8 cellular contexts compared by ENCODE assay signal in the genomic region with DNA sequence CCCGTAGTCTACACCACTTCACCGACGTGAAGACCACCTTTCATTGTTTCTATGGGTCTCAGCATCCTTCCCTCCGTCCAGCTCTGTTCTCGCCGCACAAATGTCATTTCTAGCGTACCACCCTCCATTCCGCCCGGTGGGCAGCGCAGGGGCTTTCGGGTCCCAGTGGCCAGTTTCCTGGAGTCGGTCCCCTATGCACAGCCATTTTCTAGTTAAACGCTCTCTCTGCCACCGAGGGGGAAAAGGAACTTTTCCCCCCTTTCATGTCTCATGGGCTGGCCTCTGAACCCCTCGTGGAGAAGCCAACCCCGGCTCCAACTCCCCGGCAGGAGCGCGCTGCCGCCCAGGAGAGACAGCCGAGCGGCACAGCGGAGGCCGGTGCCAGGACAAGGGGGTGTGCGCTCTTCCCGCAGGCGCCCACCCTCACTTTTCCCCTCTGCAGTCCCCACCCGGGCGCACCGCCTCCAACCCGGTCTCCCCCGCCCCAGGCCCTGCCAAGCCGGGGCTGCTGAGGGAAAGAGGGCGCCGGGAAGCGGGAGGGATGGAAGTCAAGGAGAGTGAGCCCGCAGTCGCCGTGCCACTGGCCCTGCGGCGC. TPM values are rescaled to one million over a fixed set of nuclear protein-coding genes. Genes with fewer than 3 reads are reported as not detected.
A peak's percentile ranks its signal among the peaks of the same experiment; 100 is the strongest.
DNase-seq lines count a peak whose midpoint lies in the region; ATAC-seq, FAIRE-seq and TF ChIP-seq lines count a peak whose summit lies in the region.

No MANE protein-coding gene starts in this region.

- H3K36me3 Mint-ChIP-seq in activated T-helper 17 cell treated with anti-CD3 and anti-CD28 coated beads, Interleukin-2, amount 50 U/mL, for 72 hours (ENCODE audit: low read depth), result no peaks in the 10 kb centered on the region

- peak overlapping the region; percentile 82 for H3K4me3 Mint-ChIP-seq in activated T-helper 17 cell treated with anti-CD3 and anti-CD28 coated beads, Interleukin-2, amount 50 U/mL, for 72 hours

- TF ChIP-seq CTCF in A673 (conservative IDR thresholded peaks at IDR 0.05; ENCODE audit: low read depth, low read length), result no peak
- TF ChIP-seq CTCF in hepatocyte (IDR thresholded peaks at IDR 0.05; ENCODE audit: poor library complexity), result no peak

- H3K9me3 ChIP-seq in A673 (ENCODE audit: low read depth, low read length, poor library complexity, severe bottlenecking), result no peaks in the 10 kb centered on the region
- H3K9me3 ChIP-seq in hepatocyte (ENCODE audit: low read depth), result no peaks in the 10 kb centered on the region

- H3K36me3 ChIP-seq in A673 (ENCODE audit: insufficient read depth, low read length, poor library complexity, severe bottlenecking) (no peaks in the 10 kb centered on the region), hepatocyte (replicated peaks; ENCODE audit: insufficient read depth, low read depth) (no peaks in the 10 kb centered on the region)

- H4K20me1 ChIP-seq in hepatocyte (ENCODE audit: insufficient read depth, poor library complexity, severe bottlenecking), result no peaks in the 10 kb centered on the region

- peak overlapping the region; percentile 69 for H2AFZ ChIP-seq in hepatocyte

- intact Hi-C loops in A673 (cut with micrococcal nuclease; ENCODE audit: unreplicated experiment), result loop anchor here (1.0 to 2.0 kb wide), 3 partner anchors 237 to 305 kb away; no protein-coding TSS in a partner anchor

- H3K4me3 ChIP-seq in A673 (ENCODE audit: low read depth, low read length, poor library complexity, severe bottlenecking), result peak overlapping the region; percentile 75
- H3K4me3 ChIP-seq in hepatocyte, result peak overlapping the region; percentile 88
- peak overlapping the region; percentile 54 to 87 (median 83) for H3K4me3 ChIP-seq in skin epidermis

- peak overlapping the region; percentile 91 for H3K4me2 ChIP-seq in hepatocyte

- no peak overlapping the region for H3K27ac Mint-ChIP-seq in activated T-helper 17 cell treated with anti-CD3 and anti-CD28 coated beads, Interleukin-2, amount 50 U/mL, for 72 hours

- DNase-seq in A673 (ENCODE audit: low spot score) (peak; percentile 22), hepatocyte (ENCODE audit: low spot score) (peak; percentile 54), GM19239 (ENCODE audit: insufficient read length, low spot score) (no peak)

- H3K27ac ChIP-seq in A673 (ENCODE audit: low read depth, low read length, poor library complexity, severe bottlenecking) (peak overlapping the region; percentile 50), hepatocyte (peak overlapping the region; percentile 75), skin epidermis (peak overlapping the region; percentile 10 to 93 (median 81))

- H3K4me1 ChIP-seq in A673 (ENCODE audit: insufficient read depth, low read length, poor library complexity, severe bottlenecking) (peaks cover 21% of the 10 kb centered on the region), hepatocyte (ENCODE audit: insufficient read depth) (peaks cover 19% of the 10 kb centered on the region)

- CTCF ChIA-PET in A673 (lab: Charles Lee), result interaction anchor here (0.6 to 1.5 kb wide), 9 partner anchors 8 to 305 kb away, joined by 3 to 12 read pairs (median 3); a partner anchor contains a TSS

- no peaks in the 10 kb centered on the region for H3K4me1 Mint-ChIP-seq in activated T-helper 17 cell treated with anti-CD3 and anti-CD28 coated beads, Interleukin-2, amount 50 U/mL, for 72 hours

- no TSS peak for BruUV-seq in A673 (replicated peaks; lab: Mats Ljungman, UMichigan)

- POLR2A ChIA-PET in A673 (lab: Charles Lee; ENCODE audit: low non-redundant PET), result no interaction called here

- peaks cover 48% of the 10 kb centered on the region for H3K27me3 Mint-ChIP-seq in activated T-helper 17 cell treated with anti-CD3 and anti-CD28 coated beads, Interleukin-2, amount 50 U/mL, for 72 hours

- ATAC-seq in GM18858 (IDR thresholded peaks at IDR 0.05; ENCODE audit: unreplicated experiment) (peak; percentile 5), HG03342 (IDR thresholded peaks at IDR 0.05; ENCODE audit: unreplicated experiment) (peak; percentile 1), HG02571 (IDR thresholded peaks at IDR 0.05; ENCODE audit: unreplicated experiment) (no peak)
- ATAC-seq in activated T-helper 17 cell treated with anti-CD3 and anti-CD28 coated beads, Interleukin-2, amount 50 U/mL, for 72 hours (replicated peaks), result no peak

- H3K27me3 ChIP-seq in A673 (replicated peaks; ENCODE audit: insufficient read depth, low read depth, low read length, poor library complexity) (peaks cover 17% of the 10 kb centered on the region), hepatocyte (no peaks in the 10 kb centered on the region)

- no peak for FAIRE-seq in GM19239 (lab: Jason Lieb, UNC)

- H3K79me2 ChIP-seq in hepatocyte, result peaks cover 51% of the 10 kb centered on the region

- WGBS in hepatocyte (ENCODE audit: low lambda C conversion rate, missing lambda C conversion rate), result under 1% methylated on average over 40 of the region's 41 CpGs

- H3K9me3 Mint-ChIP-seq in activated T-helper 17 cell treated with anti-CD3 and anti-CD28 coated beads, Interleukin-2, amount 50 U/mL, for 72 hours, result no peaks in the 10 kb centered on the region

- H3K9me2 ChIP-seq in hepatocyte (replicated peaks; ENCODE audit: insufficient read depth), result no peaks in the 10 kb centered on the region

RNA-seq across cellular contexts. Expression of a gene that starts 0.7 kb away (rescaled TPM):
- total RNA-seq in A673 (2021) (10.3 and 17.6 TPM in 2 replicates), hepatocyte (47.5 and 50.1 TPM in 2 replicates)
- total RNA-seq in activated T-helper 17 cell treated with anti-CD3 and anti-CD28 coated beads, Interleukin-2, amount 50 U/mL, for 72 hours, result 1 to 10 TPM; 1.6 to 3.0 TPM
- 23.4 and 28.1 TPM in 2 replicates for polyA plus RNA-seq in hepatocyte

RNA-seq across cellular contexts. Expression of a gene that starts 43.1 kb away (rescaled TPM):
- total RNA-seq in A673 (2021) (908 and 959 TPM in 2 replicates), hepatocyte (156 and 158 TPM in 2 replicates)
- total RNA-seq in activated T-helper 17 cell treated with anti-CD3 and anti-CD28 coated beads, Interleukin-2, amount 50 U/mL, for 72 hours, result 1 to 10 TPM; 1.0 to 4.9 TPM
- 111 and 126 TPM in 2 replicates for polyA plus RNA-seq in hepatocyte

Comparison
In these comparisons a context has a peak if more than half of its experiments do, and no peak if none do; other contexts are left out.
1. ATAC-seq: peak in GM18858 (single experiment) and HG03342 (single experiment); none in activated T-helper 17 cell treated with anti-CD3 and anti-CD28 coated beads, Interleukin-2, amount 50 U/mL, for 72 hours (single experiment) and HG02571 (single experiment).
2. RNA of a gene that starts 43.1 kb away (total RNA-seq): 908 to 959 TPM in A673 and 156 to 158 TPM in hepatocyte; 1.0 to 4.9 TPM in activated T-helper 17 cell treated with anti-CD3 and anti-CD28 coated beads, Interleukin-2, amount 50 U/mL, for 72 hours; every median in the first group is over 10 times any median in the second.
3. Peak in every context shown above with its lines, with median percentiles within 50 percentile points of each other: H3K27ac ChIP-seq and H3K4me3 ChIP-seq.